ENCODE assay signal across 24 cellular contexts in genomic region chr3:188590556-188590955, GRCh38.
A peak's percentile ranks its signal among the peaks of the same experiment; 100 is the strongest.
DNase-seq lines count a peak whose midpoint lies in the region; ATAC-seq, FAIRE-seq and TF ChIP-seq lines count a peak whose summit lies in the region.
"Had no signal": no experiment of that assay in that cellular context is flagged by ENCODE, and none has a peak within 500 bp of the region (broad histone marks: within the 10 kb centered on the region; RNA-seq: fewer than 3 reads in every experiment).

No MANE protein-coding gene starts in this region.

- H3K9me3 Mint-ChIP-seq in dendritic cell treated with granulocyte-macrophage colony-stimulating factor and Interleukin-4, amounts not matched to agents 40 ng/mL and 50 ng/mL, for 4 days, result no peaks in the 10 kb centered on the region
- no peaks in the 10 kb centered on the region for H3K9me3 Mint-ChIP-seq in CD8-positive, alpha-beta T cell
- H3K9me3 Mint-ChIP-seq: CD4-positive, alpha-beta memory T cell had no signal

- H3K4me3 ChIP-seq in HepG2 (replicated peaks in 1 of 3; ENCODE audit: insufficient read depth in 1 of 3, low read depth in 2 of 3, low read length in 3 of 3), result no peak overlapping the region
- H3K4me3 ChIP-seq in right lobe of liver, result no peak overlapping the region
- no peak overlapping the region for H3K4me3 ChIP-seq in neutrophil (ENCODE audit: low read depth in 1 of 2, low read length in 1 of 2)
- H3K4me3 ChIP-seq in CD8-positive, alpha-beta T cell (ENCODE audit: low read depth, low read length), result no peak overlapping the region
- H3K4me3 ChIP-seq: GM12878 had no signal

- H3K27ac ChIP-seq in HepG2 (ENCODE audit: extremely low read length, insufficient read depth, low read length) (no peak overlapping the region), right lobe of liver (no peak overlapping the region), neutrophil (peak overlapping the region; percentile 45), RWPE1 (no peak overlapping the region)
- no peak overlapping the region for H3K27ac ChIP-seq in CD8-positive, alpha-beta T cell (ENCODE audit: low read depth, low read length)

- FAIRE-seq in HepG2 (lab: Jason Lieb, UNC), result no peak
- no peak for FAIRE-seq in frontal cortex (lab: Jason Lieb, UNC)
- FAIRE-seq: GM12878, GM19239 had no signal

- DNase-seq in HepG2 (ENCODE audit: low spot score), result no peak
- DNase-seq in right lobe of liver, result no peak
- no peak for DNase-seq in CD8-positive, alpha-beta T cell
- no peak for DNase-seq in activated CD4-positive, alpha-beta T cell treated with anti-CD3 and anti-CD28 coated beads for 48 hours
- DNase-seq in RWPE1 (ENCODE audit: low spot score), result no peak
- DNase-seq in frontal cortex (ENCODE audit: low spot score in 2 of 2), result no peak
- DNase-seq: 8988T; BE2C; Calu3; CD4-positive, alpha-beta memory T cell; EL; GOT3; KBM-7; NCI-H1105 treated with DMSO at 0.1 percent for 48 hours; NCI-H1694; NCI-H2107; NCI-H510A treated with DMSO at 0.1 percent for 48 hours; NCI-H82; OCI-M1; SIG-M5 had no signal

- H3K79me2 ChIP-seq in HepG2 (ENCODE audit: insufficient read depth, low read length), result no peaks in the 10 kb centered on the region

- no TSS peak for BruUV-seq in HepG2 (replicated peaks; lab: Mats Ljungman, UMichigan)

- no peak overlapping the region for H2AFZ ChIP-seq in HepG2 (ENCODE audit: low read length)

- TF ChIP-seq CTCF in HepG2 (CRISPR knock-in tag; IDR thresholded peaks at IDR 0.05), result no peak
- no peak for TF ChIP-seq CTCF in right lobe of liver (IDR thresholded peaks at IDR 0.05)
- no peak for TF ChIP-seq CTCF in neutrophil (IDR thresholded peaks at IDR 0.05)
- TF ChIP-seq CTCF in CD8-positive, alpha-beta T cell (IDR thresholded peaks at IDR 0.05), result no peak
- no peak for TF ChIP-seq CTCF in RWPE1 (conservative IDR thresholded peaks at IDR 0.05; ENCODE audit: low read depth)

- ATAC-seq in HepG2, result no peak
- ATAC-seq in right lobe of liver, result no peak
- no peak for ATAC-seq in CD8-positive, alpha-beta T cell
- ATAC-seq: GM12878 had no signal

- POLR2A ChIA-PET in HepG2 (lab: Yijun Ruan, JAX), result no interaction called here
- POLR2A ChIA-PET in CD8-positive, alpha-beta T cell (lab: Charles Lee), result no interaction called here
- POLR2A ChIA-PET in RWPE1 (lab: Yijun Ruan, JAX; ENCODE audit: low non-redundant PET), result no interaction called here

- no peaks in the 10 kb centered on the region for H3K27me3 Mint-ChIP-seq in dendritic cell treated with granulocyte-macrophage colony-stimulating factor and Interleukin-4, amounts not matched to agents 40 ng/mL and 50 ng/mL, for 4 days
- no peaks in the 10 kb centered on the region for H3K27me3 Mint-ChIP-seq in CD8-positive, alpha-beta T cell (ENCODE audit: low read depth)
- H3K27me3 Mint-ChIP-seq: CD4-positive, alpha-beta memory T cell had no signal

- in situ Hi-C loops in HepG2 (cut with HindIII; ENCODE audit: extremely low pct_ligation_motif_present, low pct_unique_long_range_greater_than_20kb), result loop anchor here (25.0 kb wide), 1 partner anchor 853 kb away; the partner anchor contains the start of gene BCL6

- H3K4me1 ChIP-seq in HepG2 (ENCODE audit: insufficient read depth, low read length) (no peaks in the 10 kb centered on the region), right lobe of liver (no peaks in the 10 kb centered on the region), neutrophil (ENCODE audit: control insufficient read depth in 1 of 2, insufficient read depth in 1 of 2, low read depth in 1 of 2, low read length in 1 of 2) (peaks cover 16 to 25% of the 10 kb centered on the region in 2 experiments)
- H3K4me1 ChIP-seq in CD8-positive, alpha-beta T cell (ENCODE audit: insufficient read depth, low read length), result no peaks in the 10 kb centered on the region
- H3K4me1 ChIP-seq: BE2C had no signal

- TF ChIP-seq POLR2A in HepG2 (IDR thresholded peaks at IDR 0.05; ENCODE audit: insufficient read depth in 1 of 2, low read depth in 2 of 2, low read length in 2 of 2) (no peak), right lobe of liver (IDR thresholded peaks at IDR 0.05) (no peak)

- H3K36me3 Mint-ChIP-seq in dendritic cell treated with granulocyte-macrophage colony-stimulating factor and Interleukin-4, amounts not matched to agents 40 ng/mL and 50 ng/mL, for 4 days (ENCODE audit: low read depth), result no peaks in the 10 kb centered on the region
- no peaks in the 10 kb centered on the region for H3K36me3 Mint-ChIP-seq in CD8-positive, alpha-beta T cell

- intact Hi-C loops in HepG2 (cut with micrococcal nuclease; ENCODE audit: unreplicated experiment), result no loop called here
- intact Hi-C loops in right lobe of liver (cut with DNase I), result no loop called here
- intact Hi-C loops in dendritic cell treated with granulocyte-macrophage colony-stimulating factor and Interleukin-4, amounts not matched to agents 40 ng/mL and 50 ng/mL, for 4 days (cut with micrococcal nuclease), result no loop called here
- intact Hi-C loops in CD8-positive, alpha-beta T cell (cut with DNase I, micrococcal nuclease), result no loop called here

- TF ChIP-seq EP300 in HepG2 (IDR thresholded peaks at IDR 0.05; ENCODE audit: low read depth in 2 of 2, low read length in 2 of 2) (no peak), HepG2 (CRISPR knock-in tag; IDR thresholded peaks at IDR 0.05; ENCODE audit: borderline replicate concordance) (no peak)

- no peak overlapping the region for H3K4me3 Mint-ChIP-seq in dendritic cell treated with granulocyte-macrophage colony-stimulating factor and Interleukin-4, amounts not matched to agents 40 ng/mL and 50 ng/mL, for 4 days
- no peak overlapping the region for H3K4me3 Mint-ChIP-seq in CD8-positive, alpha-beta T cell
- H3K4me3 Mint-ChIP-seq: CD4-positive, alpha-beta memory T cell had no signal

- no peak for TF ChIP-seq RAD21 in HepG2 (CRISPR knock-in tag; IDR thresholded peaks at IDR 0.05)

- peaks cover 64% of the 10 kb centered on the region for H3K4me1 Mint-ChIP-seq in dendritic cell treated with granulocyte-macrophage colony-stimulating factor and Interleukin-4, amounts not matched to agents 40 ng/mL and 50 ng/mL, for 4 days (ENCODE audit: low read depth)
- H3K4me1 Mint-ChIP-seq in CD8-positive, alpha-beta T cell (ENCODE audit: low read depth), result no peaks in the 10 kb centered on the region

- H3K4me2 ChIP-seq in HepG2 (ENCODE audit: low read depth, low read length), result no peak overlapping the region

- H3K27ac Mint-ChIP-seq in dendritic cell treated with granulocyte-macrophage colony-stimulating factor and Interleukin-4, amounts not matched to agents 40 ng/mL and 50 ng/mL, for 4 days, result peak overlapping the region; percentile 65
- H3K27ac Mint-ChIP-seq in CD8-positive, alpha-beta T cell, result no peak overlapping the region
- H3K27ac Mint-ChIP-seq: CD4-positive, alpha-beta memory T cell had no signal

- no peaks in the 10 kb centered on the region for H4K20me1 ChIP-seq in HepG2 (ENCODE audit: insufficient read depth, low read length)

- H3K9ac ChIP-seq in HepG2 (ENCODE audit: insufficient read depth, low read depth, low read length), result no peak overlapping the region

- H3K27me3 ChIP-seq in HepG2 (ENCODE audit: control insufficient read depth in 1 of 2, insufficient read depth in 2 of 2, low read length in 2 of 2), result no peaks in the 10 kb centered on the region
- H3K27me3 ChIP-seq in right lobe of liver, result no peaks in the 10 kb centered on the region
- no peaks in the 10 kb centered on the region for H3K27me3 ChIP-seq in neutrophil
- H3K27me3 ChIP-seq in CD8-positive, alpha-beta T cell (ENCODE audit: insufficient read depth, low read length), result no peaks in the 10 kb centered on the region
- H3K27me3 ChIP-seq: BE2C had no signal

- CTCF ChIA-PET in HepG2 (lab: Yijun Ruan, JAX; ENCODE audit: low intra/inter-chr PET ratio, low total read pairs), result no interaction called here
- CTCF ChIA-PET in CD8-positive, alpha-beta T cell (lab: Charles Lee), result no interaction called here
- CTCF ChIA-PET in RWPE1 (lab: Yijun Ruan, JAX), result no interaction called here

- H3K36me3 ChIP-seq in HepG2 (replicated peaks in 1 of 2; ENCODE audit: control insufficient read depth in 1 of 2, insufficient read depth in 2 of 2, low read length in 2 of 2), result no peaks in the 10 kb centered on the region
- no peaks in the 10 kb centered on the region for H3K36me3 ChIP-seq in right lobe of liver
- H3K36me3 ChIP-seq in neutrophil, result no peaks in the 10 kb centered on the region
- H3K36me3 ChIP-seq in CD8-positive, alpha-beta T cell (ENCODE audit: insufficient read depth, low read length), result no peaks in the 10 kb centered on the region
- H3K36me3 ChIP-seq: BE2C had no signal

- H3K9me3 ChIP-seq in HepG2 (ENCODE audit: low read length) (no peaks in the 10 kb centered on the region), right lobe of liver (no peaks in the 10 kb centered on the region), neutrophil (no peaks in the 10 kb centered on the region)
- H3K9me3 ChIP-seq in CD8-positive, alpha-beta T cell (ENCODE audit: low read length), result no peaks in the 10 kb centered on the region
- H3K9me3 ChIP-seq: BE2C had no signal

TF ChIP-seq in HepG2, 621 proteins besides CTCF, POLR2A, EP300 and RAD21:
- TF ChIP-seq ZNF691 (CRISPR knock-in tag; IDR thresholded peaks at IDR 0.05; ENCODE audit: borderline replicate concordance, low read depth) (no peak), ZNF652 (CRISPR knock-in tag; IDR thresholded peaks at IDR 0.05; ENCODE audit: borderline replicate concordance, low read depth) (0 out of 2 replicates have a peak, but pooled peaks have one; percentile 50)
